ENCODE assay signal across 8 cellular contexts in genomic region chr20:58888521-58889333, GRCh38. TPM values are rescaled to one million over a fixed set of nuclear protein-coding genes. Genes with fewer than 3 reads are reported as not detected.
DNase-seq lines count a peak whose midpoint lies in the region; ATAC-seq and TF ChIP-seq lines count a peak whose summit lies in the region.

No MANE protein-coding gene starts in this region.

- peak overlapping the region; percentile 29 for H2AFZ ChIP-seq in neuron (ENCODE audit: low read depth, low read length)

- peak overlapping the region; percentile 83 to 98 (median 88) for H3K4me3 Mint-ChIP-seq in CD4-positive, CD25-positive, alpha-beta regulatory T cell

- DNase-seq in CD4-positive, CD25-positive, alpha-beta regulatory T cell = peak; percentile 77 to 89 (median 85)
- DNase-seq in RWPE2 (ENCODE audit: low spot score) = peak; percentile 99
- peak; percentile 77 for DNase-seq in activated gamma-delta T cell (lab: John Stamatoyannopoulos, UW)
- no peak for DNase-seq in foreskin keratinocyte
- peak in 43 of 49 donors; percentile 8 to 78 (median 55) for DNase-seq in substantia nigra (lab: John Stamatoyannopoulos, UW)

- H3K4me1 ChIP-seq in CD4-positive, CD25-positive, alpha-beta regulatory T cell (ENCODE audit: control insufficient read depth, insufficient read depth, low read length, poor library complexity, severe bottlenecking) = peaks cover 20% of the 10 kb centered on the region
- peaks cover 16% of the 10 kb centered on the region for H3K4me1 ChIP-seq in HUES64 (ENCODE audit: insufficient read depth, low read length)
- peaks cover 11% of the 10 kb centered on the region for H3K4me1 ChIP-seq in RWPE2 (ENCODE audit: insufficient read depth, poor library complexity, severe bottlenecking)
- peaks cover 7% of the 10 kb centered on the region for H3K4me1 ChIP-seq in foreskin keratinocyte
- peaks cover 16% of the 10 kb centered on the region for H3K4me1 ChIP-seq in neuron (ENCODE audit: insufficient read depth, low read length)

- H3K36me3 ChIP-seq in CD4-positive, CD25-positive, alpha-beta regulatory T cell (ENCODE audit: control insufficient read depth, insufficient read depth, low read length) = no peaks in the 10 kb centered on the region
- H3K36me3 ChIP-seq in HUES64 (ENCODE audit: insufficient read depth, low read length) = peaks cover 7% of the 10 kb centered on the region; the same call in 1 of the 2 replicates
- no peaks in the 10 kb centered on the region; the same call in 1 of the 2 replicates for H3K36me3 ChIP-seq in RWPE2 (ENCODE audit: low read depth)
- no peaks in the 10 kb centered on the region for H3K36me3 ChIP-seq in neuron (ENCODE audit: insufficient read depth, low read length)

- peaks cover 0 to 3% (median 0%) of the 10 kb centered on the region in 7 donors for H3K9me3 Mint-ChIP-seq in CD4-positive, CD25-positive, alpha-beta regulatory T cell

- H3K27ac ChIP-seq in CD4-positive, CD25-positive, alpha-beta regulatory T cell (ENCODE audit: insufficient read depth, low read length, poor library complexity, severe bottlenecking) = peak overlapping the region; percentile 83
- H3K27ac ChIP-seq in HUES64 (ENCODE audit: low read depth, low read length) (peak overlapping the region; percentile 44), RWPE2 (ENCODE audit: poor library complexity, severe bottlenecking) (peak overlapping the region; percentile 87), foreskin keratinocyte (no peak overlapping the region), substantia nigra (ENCODE audit: low read depth, low read length, poor library complexity, severe bottlenecking) (peak overlapping the region; percentile 26)

- ATAC-seq in CD4-positive, CD25-positive, alpha-beta regulatory T cell (ENCODE audit: low read depth in 2 of 2) = peak; percentile 64 to 66
- ATAC-seq in GM21360 (IDR thresholded peaks at IDR 0.05; ENCODE audit: unreplicated experiment) (peak; percentile 33), RWPE2 (ENCODE audit: low read depth) (peak; percentile 64), foreskin keratinocyte (peak; percentile 80)

- WGBS in HUES64 = 19% methylated on average over 101 of the region's 101 CpGs

- H3K4me1 Mint-ChIP-seq in CD4-positive, CD25-positive, alpha-beta regulatory T cell = peaks cover 4 to 26% (median 8%) of the 10 kb centered on the region in 4 donors

- no peaks in the 10 kb centered on the region for H3K9me3 ChIP-seq in CD4-positive, CD25-positive, alpha-beta regulatory T cell (ENCODE audit: control insufficient read depth in 2 of 2, low read length in 2 of 2)
- no peaks in the 10 kb centered on the region for H3K9me3 ChIP-seq in HUES64 (ENCODE audit: insufficient read depth, low read depth, low read length)
- no peaks in the 10 kb centered on the region for H3K9me3 ChIP-seq in RWPE2 (ENCODE audit: severe bottlenecking)
- H3K9me3 ChIP-seq in neuron (ENCODE audit: low read length) = no peaks in the 10 kb centered on the region

- H3K9ac ChIP-seq in HUES64 (ENCODE audit: low read depth, low read length) = peak overlapping the region; percentile 81

- peak overlapping the region; percentile 62 for H3K4me3 ChIP-seq in CD4-positive, CD25-positive, alpha-beta regulatory T cell (ENCODE audit: low read depth, low read length)
- peak overlapping the region; percentile 93 for H3K4me3 ChIP-seq in HUES64 (ENCODE audit: low read length)
- H3K4me3 ChIP-seq in RWPE2 (ENCODE audit: severe bottlenecking) = peak overlapping the region; percentile 77
- H3K4me3 ChIP-seq in neuron (ENCODE audit: low read length) = peak overlapping the region; percentile 98

- peak overlapping the region; percentile 88 to 91 (median 89) for H3K27ac Mint-ChIP-seq in CD4-positive, CD25-positive, alpha-beta regulatory T cell

- no peaks in the 10 kb centered on the region for H3K27me3 ChIP-seq in CD4-positive, CD25-positive, alpha-beta regulatory T cell (ENCODE audit: control insufficient read depth, insufficient read depth, low read length)
- H3K27me3 ChIP-seq in HUES64 (ENCODE audit: insufficient read depth, low read length) = 0 out of 2 replicates have a peak, but pooled peaks cover 2% of the 10 kb centered on the region
- no peaks in the 10 kb centered on the region for H3K27me3 ChIP-seq in RWPE2 (ENCODE audit: insufficient read depth, poor library complexity, severe bottlenecking)
- peaks cover 16% of the 10 kb centered on the region for H3K27me3 ChIP-seq in foreskin keratinocyte
- no peaks in the 10 kb centered on the region for H3K27me3 ChIP-seq in neuron (ENCODE audit: insufficient read depth, low read length)

- TF ChIP-seq CTCF in RWPE2 (IDR thresholded peaks at IDR 0.05; ENCODE audit: poor library complexity, severe bottlenecking) (no peak), foreskin keratinocyte (conservative IDR thresholded peaks at IDR 0.05) (no peak)

- no peaks in the 10 kb centered on the region for H3K27me3 Mint-ChIP-seq in CD4-positive, CD25-positive, alpha-beta regulatory T cell

- no peaks in the 10 kb centered on the region for H3K36me3 Mint-ChIP-seq in CD4-positive, CD25-positive, alpha-beta regulatory T cell

RNA-seq across cellular contexts. Expression of gene GNAS, which starts 36.2 kb away (rescaled TPM):
- total RNA-seq in CD4-positive, CD25-positive, alpha-beta regulatory T cell = 890 TPM
- polyA plus RNA-seq in CD4-positive, CD25-positive, alpha-beta regulatory T cell = 100 to 1,000 TPM; 127 to 171 (median 154) TPM
- 856 TPM for polyA plus RNA-seq in HUES64 (2013, experiment 1 of 2)
- 977 TPM for polyA plus RNA-seq in HUES64 (2013, experiment 2 of 2)
- total RNA-seq in foreskin keratinocyte = 697 and 702 TPM in 2 replicates
- 862 and 881 TPM in 2 replicates for polyA plus RNA-seq in foreskin keratinocyte

RNA-seq across cellular contexts. Expression of gene GNAS-AS1, which starts 38.0 kb away (rescaled TPM):
- total RNA-seq in CD4-positive, CD25-positive, alpha-beta regulatory T cell = 0.54 TPM
- not detected for polyA plus RNA-seq in CD4-positive, CD25-positive, alpha-beta regulatory T cell
- 3.2 TPM for polyA plus RNA-seq in HUES64 (2013, experiment 1 of 2)
- polyA plus RNA-seq in HUES64 (2013, experiment 2 of 2) = 3.2 TPM
- 0.27 and 0.63 TPM in 2 replicates for total RNA-seq in foreskin keratinocyte
- 0.16 and 0.39 TPM in 2 replicates for polyA plus RNA-seq in foreskin keratinocyte

Comparison
In these comparisons a context has a peak if more than half of its experiments do, and no peak if none do; other contexts are left out.
1. DNase-seq: peak in CD4-positive, CD25-positive, alpha-beta regulatory T cell (3 of 3), RWPE2 (single experiment), activated gamma-delta T cell (single experiment) and substantia nigra (43 of 49); none in foreskin keratinocyte (0 of 2).
2. Peak in every context shown above with its lines, with median percentiles within 50 percentile points of each other: ATAC-seq and H3K4me3 ChIP-seq.